18 cellular contexts compared by ENCODE assay signal in the genomic region with DNA sequence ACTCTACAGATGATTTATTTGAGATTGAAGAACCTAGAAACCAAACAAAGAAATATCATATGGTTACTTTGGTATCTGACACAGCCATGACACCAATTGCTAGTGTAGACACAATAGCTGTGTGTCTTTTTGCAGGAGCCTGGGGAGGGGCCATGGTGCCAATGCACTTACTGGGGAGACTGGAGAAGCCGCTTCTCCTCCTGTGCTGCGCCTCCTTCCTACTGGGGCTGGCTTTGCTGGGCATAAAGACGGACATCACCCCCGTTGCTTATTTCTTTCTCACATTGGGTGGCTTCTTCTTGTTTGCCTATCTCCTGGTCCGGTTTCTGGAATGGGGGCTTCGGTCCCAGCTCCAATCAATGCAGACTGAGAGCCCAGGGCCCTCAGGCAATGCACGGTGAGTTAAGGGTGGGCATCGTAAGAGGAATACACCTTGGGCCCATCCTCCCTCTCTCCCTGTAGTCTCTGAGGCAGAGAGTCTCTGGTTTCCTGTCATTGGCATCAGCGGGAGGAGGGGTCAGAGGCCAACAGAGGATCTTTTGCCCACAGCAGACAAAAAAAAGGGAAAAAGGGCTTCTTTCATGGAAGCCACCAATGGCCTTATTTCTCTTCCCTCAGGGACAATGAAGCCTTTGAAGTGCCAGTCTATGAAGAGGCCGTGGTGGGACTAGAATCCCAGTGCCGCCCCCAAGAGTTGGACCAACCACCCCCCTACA. TPM values are rescaled to one million over a fixed set of nuclear protein-coding genes. Genes with fewer than 3 reads are reported as not detected.
DNase-seq lines count a peak whose midpoint lies in the region; FAIRE-seq and TF ChIP-seq lines count a peak whose summit lies in the region.
"Had no signal": no experiment of that assay in that cellular context is flagged by ENCODE, and none has a peak within 500 bp of the region (broad histone marks: within the 10 kb centered on the region; RNA-seq: fewer than 3 reads in every experiment).

No MANE protein-coding gene starts in this region.

- peak overlapping the region in 1 of 7 donors; percentile 49 for H3K4me3 Mint-ChIP-seq in CD8-positive, alpha-beta memory T cell

- WGBS in transverse colon (ENCODE audit: low coverage in 1 of 2), 2 donors = 93 to 94% methylated on average over 6 to 11 of the region's 11 CpGs
- 98% methylated on average over 9 of the region's 11 CpGs for WGBS in esophagus muscularis mucosa

- peaks cover 44 to 59% (median 49%) of the 10 kb centered on the region in 3 donors for H3K4me1 Mint-ChIP-seq in CD8-positive, alpha-beta memory T cell

- no peak for TF ChIP-seq POLR2A in transverse colon (IDR thresholded peaks at IDR 0.05)
- no peak for TF ChIP-seq POLR2A in esophagus muscularis mucosa (IDR thresholded peaks at IDR 0.05; ENCODE audit: low read depth)
- no peak for TF ChIP-seq POLR2A in GM12891 (IDR thresholded peaks at IDR 0.05; ENCODE audit: low read depth, low read length)

- H3K27ac ChIP-seq in left ventricle myocardium inferior (replicated peaks) (peak overlapping the region; percentile 75), epithelial cell of prostate (peak overlapping the region; percentile 84), muscle layer of duodenum (ENCODE audit: low read length) (peak overlapping the region; percentile 67), transverse colon (peak overlapping the region; percentile 83 to 86 (median 86)), esophagus muscularis mucosa (replicated peaks in 1 of 4) (no peak overlapping the region)
- no peak overlapping the region for H3K27ac ChIP-seq in CD8-positive, alpha-beta memory T cell (ENCODE audit: low read depth, low read length)
- H3K27ac ChIP-seq: SK-N-MC, vagina had no signal

- H3K9me3 Mint-ChIP-seq in CD8-positive, alpha-beta memory T cell = no peaks in the 10 kb centered on the region

- CTCF ChIA-PET in CD8-positive, alpha-beta memory T cell (lab: Charles Lee) = interaction anchor here (1.0 to 3.6 kb wide), 3 partner anchors 23 to 94 kb away, joined by 3 to 24 read pairs (median 12); partner anchors contain the start of gene GSTK1

- DNase-seq in left ventricle myocardium inferior = no peak
- no peak for DNase-seq in cardiac septum (ENCODE audit: low spot score)
- DNase-seq in epithelial cell of prostate (ENCODE audit: low read depth, low spot score) = no peak
- DNase-seq in transverse colon = no peak
- DNase-seq in esophagus muscularis mucosa (ENCODE audit: extremely low spot score) = no peak
- DNase-seq in CD8-positive, alpha-beta memory T cell = no peak
- no peak for DNase-seq in GM12891 (ENCODE audit: insufficient read length, low spot score)
- DNase-seq: activated gamma-delta T cell; GDM1; NCI-H1092; sigmoid colon; stimulated activated CD4-positive, alpha-beta T cell treated with anti-CD3 and anti-CD28 coated beads, Interleukin-4, amount 100 ng/mL, for 1 hour had no signal

- H3K4me3 ChIP-seq in left ventricle myocardium inferior (peak overlapping the region; percentile 57), muscle layer of duodenum (ENCODE audit: low read depth in 1 of 2, low read length in 2 of 2) (peak overlapping the region in 1 of 2 donors; percentile 48), transverse colon (peak overlapping the region in 1 of 4 donors; percentile 34), esophagus muscularis mucosa (no peak overlapping the region)
- no peak overlapping the region for H3K4me3 ChIP-seq in CD8-positive, alpha-beta memory T cell (ENCODE audit: low read length)
- H3K4me3 ChIP-seq: sigmoid colon, SK-N-MC, vagina had no signal

- no peak for FAIRE-seq in GM12891 (lab: Jason Lieb, UNC)

- TF ChIP-seq CTCF in left ventricle myocardium inferior (IDR thresholded peaks at IDR 0.05; ENCODE audit: borderline replicate concordance) (no peak), transverse colon (IDR thresholded peaks at IDR 0.05) (no peak), esophagus muscularis mucosa (IDR thresholded peaks at IDR 0.05) (no peak)

- peaks cover 66% of the 10 kb centered on the region for H3K4me1 ChIP-seq in left ventricle myocardium inferior
- H3K4me1 ChIP-seq in muscle layer of duodenum (ENCODE audit: control insufficient read depth in 1 of 2, insufficient read depth in 2 of 2, low read length in 2 of 2) = peaks cover 13 to 29% of the 10 kb centered on the region in 2 donors
- H3K4me1 ChIP-seq in transverse colon = peaks cover 9 to 71% (median 47%) of the 10 kb centered on the region in 4 donors
- H3K4me1 ChIP-seq in esophagus muscularis mucosa = peaks cover 27 to 38% (median 29%) of the 10 kb centered on the region in 4 donors
- peaks cover 29% of the 10 kb centered on the region for H3K4me1 ChIP-seq in CD8-positive, alpha-beta memory T cell (ENCODE audit: insufficient read depth, low read length)

- H3K27me3 ChIP-seq in left ventricle myocardium inferior (ENCODE audit: low read depth) (no peaks in the 10 kb centered on the region), muscle layer of duodenum (ENCODE audit: low read depth, low read length) (no peaks in the 10 kb centered on the region), transverse colon (no peaks in the 10 kb centered on the region), esophagus muscularis mucosa (no peaks in the 10 kb centered on the region)
- no peaks in the 10 kb centered on the region for H3K27me3 ChIP-seq in CD8-positive, alpha-beta memory T cell (ENCODE audit: insufficient read depth, low read length, poor library complexity, severe bottlenecking)
- H3K27me3 ChIP-seq: sigmoid colon, vagina had no signal

- peaks cover 0 to 22% (median 0%) of the 10 kb centered on the region in 3 donors for H3K36me3 Mint-ChIP-seq in CD8-positive, alpha-beta memory T cell

- H3K36me3 ChIP-seq in left ventricle myocardium inferior (no peaks in the 10 kb centered on the region), muscle layer of duodenum (ENCODE audit: control insufficient read depth in 1 of 2, insufficient read depth in 2 of 2, low read length in 2 of 2) (no peaks in the 10 kb centered on the region), transverse colon (no peaks in the 10 kb centered on the region), esophagus muscularis mucosa (no peaks in the 10 kb centered on the region)
- H3K36me3 ChIP-seq in CD8-positive, alpha-beta memory T cell (ENCODE audit: insufficient read depth, low read length) = no peaks in the 10 kb centered on the region
- H3K36me3 ChIP-seq: sigmoid colon, vagina had no signal

- POLR2A ChIA-PET in CD8-positive, alpha-beta memory T cell (lab: Charles Lee) = interaction anchor here (2.6 kb wide), 1 partner anchor 23 kb away, joined by 9 read pairs; the partner anchor contains the start of gene GSTK1

- in situ Hi-C loops in transverse colon (cut with MboI; ENCODE audit: low pct_ligation_motif_present in 1 of 4, low pct_unique_long_range_greater_than_20kb in 1 of 4, low sequenced_read_pairs in 3 of 4) = no loop called here

- H3K27me3 Mint-ChIP-seq in CD8-positive, alpha-beta memory T cell = no peaks in the 10 kb centered on the region

- H3K9me3 ChIP-seq in left ventricle myocardium inferior (replicated peaks) (no peaks in the 10 kb centered on the region), muscle layer of duodenum (ENCODE audit: control insufficient read depth in 1 of 2, low read length in 2 of 2) (no peaks in the 10 kb centered on the region), transverse colon (no peaks in the 10 kb centered on the region), esophagus muscularis mucosa (no peaks in the 10 kb centered on the region)
- no peaks in the 10 kb centered on the region for H3K9me3 ChIP-seq in CD8-positive, alpha-beta memory T cell (ENCODE audit: low read length)
- H3K9me3 ChIP-seq: sigmoid colon, vagina had no signal

- intact Hi-C loops in left ventricle myocardium inferior (cut with micrococcal nuclease) (no loop called here), cardiac septum (cut with DNase I) (loop anchor here (5.0 kb wide), 1 partner anchor 96 kb away; the partner anchor contains the start of gene ZYX), transverse colon (cut with DNase I; ENCODE audit: low total_unique reads) (no loop called here), esophagus muscularis mucosa (cut with DNase I) (no loop called here)

- peak overlapping the region in 2 of 8 donors; percentile 12 to 85 for H3K27ac Mint-ChIP-seq in CD8-positive, alpha-beta memory T cell

- TF ChIP-seq EP300 in transverse colon (IDR thresholded peaks at IDR 0.05; ENCODE audit: low read depth) = no peak
- no peak for TF ChIP-seq EP300 in esophagus muscularis mucosa (IDR thresholded peaks at IDR 0.05)

TF ChIP-seq in GM12891, 5 proteins besides CTCF, POLR2A, EP300 and RAD21:
- TF ChIP-seq POU2F2 (IDR thresholded peaks at IDR 0.05; ENCODE audit: low read depth, low read length) = no peak
- TF ChIP-seq SPI1 (IDR thresholded peaks at IDR 0.05; ENCODE audit: low read depth, low read length) = no peak
- no peak for TF ChIP-seq PAX5 (IDR thresholded peaks at IDR 0.05; ENCODE audit: insufficient read depth, low read length, severe bottlenecking)
- TF ChIP-seq POLR2AphosphoS5 (IDR thresholded peaks at IDR 0.05; ENCODE audit: low read depth, low read length) = no peak
- no peak for TF ChIP-seq TAF1 (IDR thresholded peaks at IDR 0.05; ENCODE audit: low read depth, low read length)

RNA-seq across cellular contexts. Expression of gene TMEM139, which starts 1.2 kb away (rescaled TPM):
- total RNA-seq in left ventricle myocardium inferior (8.8 TPM), cardiac septum (6.9 TPM), transverse colon (100 to 1,000 TPM in 1 of 4 donors, 10 to 100 TPM in 3; 46.4 to 127 (median 52.2) TPM), esophagus muscularis mucosa (1 to 10 TPM in 1 of 4 donors, not detected in 3; 1.0 TPM)
- total RNA-seq in CD8-positive, alpha-beta memory T cell = under 1 TPM; 0.84 to 0.90 TPM
- polyA plus RNA-seq in CD8-positive, alpha-beta memory T cell = 0.87 TPM
- 0.13 TPM for polyA plus RNA-seq in GM12891 (2012; ENCODE audit: low read depth, missing spikeins)
- total RNA-seq: vagina had no signal

RNA-seq across cellular contexts. Expression of gene CASP2, which starts 2.2 kb away (rescaled TPM):
- 10.9 TPM for total RNA-seq in left ventricle myocardium inferior
- 12.6 TPM for total RNA-seq in cardiac septum
- 10 to 100 TPM; 13.5 to 38.9 (median 17.6) TPM for total RNA-seq in transverse colon
- total RNA-seq in esophagus muscularis mucosa = 10 to 100 TPM in 1 of 4 donors, 1 to 10 TPM in 3; 7.1 to 11.7 (median 9.0) TPM
- 100 to 1,000 TPM; 105 to 107 TPM for total RNA-seq in CD8-positive, alpha-beta memory T cell
- polyA plus RNA-seq in CD8-positive, alpha-beta memory T cell = 23.0 TPM
- polyA plus RNA-seq in GM12891 (2012; ENCODE audit: low read depth, missing spikeins) = 12.6 TPM

RNA-seq across cellular contexts. Expression of gene GSTK1, which starts 22.7 kb away (rescaled TPM):
- total RNA-seq in left ventricle myocardium inferior = 291 TPM
- total RNA-seq in cardiac septum = 208 TPM
- total RNA-seq in transverse colon = 100 to 1,000 TPM; 333 to 472 (median 376) TPM
- 100 to 1,000 TPM in 3 of 4 donors, 10 to 100 TPM in 1; 91.8 to 123 (median 110) TPM for total RNA-seq in esophagus muscularis mucosa
- 100 to 1,000 TPM; 147 to 151 TPM for total RNA-seq in CD8-positive, alpha-beta memory T cell
- 532 TPM for polyA plus RNA-seq in CD8-positive, alpha-beta memory T cell
- polyA plus RNA-seq in GM12891 (2012; ENCODE audit: low read depth, missing spikeins) = 94.8 TPM

RNA-seq across cellular contexts. Expression of gene CLCN1, which starts 29.9 kb away (rescaled TPM):
- total RNA-seq in left ventricle myocardium inferior = not detected
- not detected for total RNA-seq in cardiac septum
- total RNA-seq in transverse colon = not detected
- total RNA-seq in esophagus muscularis mucosa = not detected
- under 1 TPM in 1 of 2 experiments, not detected in 1; 0.11 TPM for total RNA-seq in CD8-positive, alpha-beta memory T cell
- polyA plus RNA-seq in CD8-positive, alpha-beta memory T cell = not detected
- polyA plus RNA-seq in GM12891 (2012; ENCODE audit: low read depth, missing spikeins) = 0.10 TPM
- total RNA-seq: A172; activated CD8-positive, alpha-beta memory T cell treated with anti-CD3 and anti-CD28 coated beads for 36 hours; myocyte; vagina had no signal

Comparison
In these comparisons a context has a peak if more than half of its experiments do, and no peak if none do; other contexts are left out.
1. H3K27ac ChIP-seq: peak in left ventricle myocardium inferior (single experiment), epithelial cell of prostate (single experiment), muscle layer of duodenum (single experiment) and transverse colon (4 of 4); none in esophagus muscularis mucosa (0 of 4) and CD8-positive, alpha-beta memory T cell (single experiment).